In the genomic region with DNA sequence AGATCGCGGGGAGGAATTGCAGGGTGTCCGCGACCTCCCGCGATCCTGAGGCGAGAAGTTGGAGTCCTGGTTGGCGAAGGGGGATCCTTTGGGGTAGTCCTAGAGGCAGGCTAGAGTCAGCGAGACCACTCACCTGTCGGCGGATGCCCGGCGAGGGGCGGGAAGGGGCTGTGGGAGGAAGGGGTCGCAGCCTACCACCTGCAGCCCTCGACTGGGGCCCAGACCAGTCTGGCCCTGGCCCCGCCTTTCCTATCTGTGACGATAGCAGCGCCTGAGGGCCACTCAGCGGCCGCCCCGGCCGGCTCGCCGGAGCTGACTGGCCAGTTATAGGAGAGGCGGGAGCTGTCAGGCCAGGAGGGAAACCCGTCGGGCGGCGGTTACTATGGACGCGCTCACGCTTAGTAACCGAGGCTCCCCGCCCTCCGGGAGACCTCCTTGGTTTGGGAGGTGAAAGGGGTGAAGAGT, we compare ENCODE assay signal across 8 cellular contexts. TPM values are rescaled to one million over a fixed set of nuclear protein-coding genes. Genes with fewer than 3 reads are reported as not detected.
DNase-seq lines count a peak whose midpoint lies in the region; ATAC-seq lines count a peak whose summit lies in the region.

A gene (minus strand): TSS at position 213 of the 465 bp plus-strand sequence. CDS start 10,012 bp downstream, outside the sequence.

- no peak within 1 kb of the TSS for H3K9ac ChIP-seq in NT2/D1 (ENCODE audit: insufficient read length, low read depth)

- H3K4me1 ChIP-seq in NT2/D1 (ENCODE audit: insufficient read depth, insufficient read length), result peaks cover 3% of the 10 kb centered on the region
- H3K4me1 ChIP-seq in ectodermal cell (ENCODE audit: control insufficient read depth, insufficient read depth, low read length), result no peaks in the 10 kb centered on the region

- H3K4me3 ChIP-seq in NT2/D1 (ENCODE audit: insufficient read length, low read depth) (peak within 1 kb of the TSS; percentile 60), ectodermal cell (ENCODE audit: insufficient read depth, low read depth, low read length) (peak within 1 kb of the TSS; percentile 56)

- DNase-seq in NCI-H2227 (lab: John Stamatoyannopoulos, UW; ENCODE audit: unreplicated experiment) (peak; percentile 41), NCI-H2227 treated with DMSO at 0.1 percent for 48 hours (lab: John Stamatoyannopoulos, UW) (no peak), NT2/D1 (ENCODE audit: low read depth, low spot score) (peak; percentile 71), left colon (peak; percentile 88 to 90)
- DNase-seq in stimulated activated CD4-positive, alpha-beta T cell treated with anti-CD3 and anti-CD28 coated beads, Interleukin-15, amount 100 ng/mL, for 24 hours, result peak; percentile 38

- H3K27ac ChIP-seq in ectodermal cell (ENCODE audit: insufficient read depth, low read depth, low read length, poor library complexity, severe bottlenecking), result no peak within 1 kb of the TSS

- H3K36me3 ChIP-seq in NT2/D1 (ENCODE audit: insufficient read depth, insufficient read length, low read length) (no peaks in the 10 kb centered on the region), ectodermal cell (ENCODE audit: control insufficient read depth, insufficient read depth, low read length) (no peaks in the 10 kb centered on the region)

- intact Hi-C loops in left colon (cut with DNase I, micrococcal nuclease), result loop anchor here in 1 of 2 donors (10.0 kb wide), 1 partner anchor 113 kb away; no protein-coding TSS in a partner anchor

- ATAC-seq in left colon, result peak; percentile 100
- no peak for ATAC-seq in GM21825 (IDR thresholded peaks at IDR 0.05; ENCODE audit: unreplicated experiment)
- no peak for ATAC-seq in HG02798 (IDR thresholded peaks at IDR 0.05; ENCODE audit: poor library complexity, unreplicated experiment)

- WGBS in ectodermal cell, 2 experiments, result 1% methylated on average over 36 of the region's 36 CpGs

- H3K27me3 ChIP-seq in NT2/D1 (ENCODE audit: insufficient read depth, insufficient read length) (peaks cover 13% of the 10 kb centered on the region), ectodermal cell (ENCODE audit: control insufficient read depth, insufficient read depth, low read length, poor library complexity, severe bottlenecking) (peaks cover 42% of the 10 kb centered on the region)

- H3K9me3 ChIP-seq in NT2/D1 (ENCODE audit: insufficient read depth, low read length) (0 out of 2 replicates have a peak, but pooled peaks cover 5% of the 10 kb centered on the region), ectodermal cell (ENCODE audit: control insufficient read depth, low read length) (no peaks in the 10 kb centered on the region)

RNA-seq across cellular contexts. Expression of the gene that starts here (rescaled TPM):
- 0.67 TPM for polyA plus RNA-seq in ectodermal cell (2013, experiment 1 of 4)
- 0.76 TPM for polyA plus RNA-seq in ectodermal cell (2013, experiment 2 of 4)
- 0.75 TPM for polyA plus RNA-seq in ectodermal cell (2013, experiment 3 of 4)
- polyA plus RNA-seq in ectodermal cell (2013, experiment 4 of 4), result 0.65 TPM
- total RNA-seq in left colon, result under 1 TPM; 0.36 to 0.64 TPM

Comparison
In these comparisons a context has a peak if more than half of its experiments do, and no peak if none do; other contexts are left out.
1. Peak in DNase-seq and ATAC-seq in left colon; RNA of the gene not detected or under 1 TPM.